Comparison of ENCODE assay signal across 8 cellular contexts in genomic region chrX:80810365-80810978, GRCh38. TPM values are rescaled to one million over a fixed set of nuclear protein-coding genes. Genes with fewer than 3 reads are reported as not detected.
A peak's percentile ranks its signal among the peaks of the same experiment; 100 is the strongest.
DNase-seq lines count a peak whose midpoint lies in the region; ATAC-seq lines count a peak whose summit lies in the region.

No MANE protein-coding gene starts in this region.

- peak overlapping the region; percentile 95; the same call in 1 of the 2 replicates for H3K9ac ChIP-seq in iPS-20b (ENCODE audit: low read depth, low read length)
- H3K9ac ChIP-seq in subcutaneous abdominal adipose tissue (ENCODE audit: low read length in 5 of 5), result peak overlapping the region; percentile 21 to 74 (median 51)

- peaks cover 1% of the 10 kb centered on the region for H3K36me3 Mint-ChIP-seq in activated T-cell treated with anti-CD3 and anti-CD28 coated beads, Interleukin-2, amount 50 U/mL, for 4 hours (ENCODE audit: insufficient read depth)
- peaks cover 6% of the 10 kb centered on the region for H3K36me3 Mint-ChIP-seq in activated CD8-positive, alpha-beta T cell treated with anti-CD3 and anti-CD28 coated beads, Interleukin-2, amount 10 ng/mL, durations not matched to agents 7 days and 5 days (ENCODE audit: low read depth)

- H3K4me3 ChIP-seq in iPS-20b (ENCODE audit: low read length) (peak overlapping the region; percentile 83), subcutaneous abdominal adipose tissue (ENCODE audit: low read depth in 1 of 5, low read length in 5 of 5) (peak overlapping the region; percentile 65 to 83 (median 70))

- no peaks in the 10 kb centered on the region for H3K36me3 ChIP-seq in iPS-20b (ENCODE audit: insufficient read depth, low read depth, low read length)
- no peaks in the 10 kb centered on the region for H3K36me3 ChIP-seq in subcutaneous abdominal adipose tissue (ENCODE audit: control insufficient read depth in 5 of 5, insufficient read depth in 5 of 5, low read length in 5 of 5)

- H3K9me3 ChIP-seq in iPS-20b (ENCODE audit: insufficient read depth, low read depth, low read length) (no peaks in the 10 kb centered on the region), subcutaneous abdominal adipose tissue (ENCODE audit: control insufficient read depth in 5 of 5, low read length in 5 of 5) (no peaks in the 10 kb centered on the region)

- no peaks in the 10 kb centered on the region for H3K9me3 Mint-ChIP-seq in activated T-cell treated with anti-CD3 and anti-CD28 coated beads, Interleukin-2, amount 50 U/mL, for 4 hours
- no peaks in the 10 kb centered on the region for H3K9me3 Mint-ChIP-seq in activated CD8-positive, alpha-beta T cell treated with anti-CD3 and anti-CD28 coated beads, Interleukin-2, amount 10 ng/mL, durations not matched to agents 7 days and 5 days (ENCODE audit: insufficient read depth)

- POLR2A ChIA-PET in activated CD8-positive, alpha-beta T cell treated with anti-CD3 and anti-CD28 coated beads, Interleukin-2, amount 10 ng/mL, durations not matched to agents 7 days and 5 days (lab: Charles Lee), result interaction anchor here (2.2 kb wide), 1 partner anchor 392 kb away, joined by 6 read pairs; the partner anchor contains the start of gene SH3BGRL

- DNase-seq in activated T-cell treated with anti-CD3 and anti-CD28 coated beads, Interleukin-2, amount 50 U/mL, for 4 hours, result no peak
- no peak for DNase-seq in activated T-cell treated with anti-CD3 and anti-CD28 coated beads, Interleukin-2, amount 50 U/mL, for 1 hour
- no peak for DNase-seq in activated CD8-positive, alpha-beta T cell treated with anti-CD3 and anti-CD28 coated beads, Interleukin-2, amount 10 ng/mL, durations not matched to agents 7 days and 5 days
- no peak for DNase-seq in ecto neural progenitor cell (ENCODE audit: low spot score)
- no peak for DNase-seq in GM19240 (ENCODE audit: insufficient read length, low spot score)

- H3K4me1 ChIP-seq in iPS-20b (ENCODE audit: insufficient read depth, low read length), result no peaks in the 10 kb centered on the region; the same call in 1 of the 2 replicates
- peaks cover 0 to 11% (median 4%) of the 10 kb centered on the region in 5 donors for H3K4me1 ChIP-seq in subcutaneous abdominal adipose tissue (ENCODE audit: control insufficient read depth in 5 of 5, insufficient read depth in 5 of 5, low read length in 5 of 5)

- no peak for ATAC-seq in activated T-cell treated with anti-CD3 and anti-CD28 coated beads, Interleukin-2, amount 50 U/mL, for 4 hours
- no peak for ATAC-seq in activated CD8-positive, alpha-beta T cell treated with anti-CD3 and anti-CD28 coated beads, Interleukin-2, amount 10 ng/mL, durations not matched to agents 7 days and 5 days
- no peak for ATAC-seq in GM21825 (IDR thresholded peaks at IDR 0.05; ENCODE audit: unreplicated experiment)

- no peaks in the 10 kb centered on the region for H3K27me3 Mint-ChIP-seq in activated T-cell treated with anti-CD3 and anti-CD28 coated beads, Interleukin-2, amount 50 U/mL, for 4 hours (ENCODE audit: low read depth)
- no peaks in the 10 kb centered on the region for H3K27me3 Mint-ChIP-seq in activated CD8-positive, alpha-beta T cell treated with anti-CD3 and anti-CD28 coated beads, Interleukin-2, amount 10 ng/mL, durations not matched to agents 7 days and 5 days (ENCODE audit: low read depth)

- peak overlapping the region; percentile 90 for H3K4me3 Mint-ChIP-seq in activated T-cell treated with anti-CD3 and anti-CD28 coated beads, Interleukin-2, amount 50 U/mL, for 4 hours
- peak overlapping the region; percentile 87 for H3K4me3 Mint-ChIP-seq in activated CD8-positive, alpha-beta T cell treated with anti-CD3 and anti-CD28 coated beads, Interleukin-2, amount 10 ng/mL, durations not matched to agents 7 days and 5 days

- peak overlapping the region; percentile 38 for H3K27ac ChIP-seq in iPS-20b (ENCODE audit: low read length)
- peak overlapping the region; percentile 77 for H3K27ac ChIP-seq in subcutaneous abdominal adipose tissue (ENCODE audit: low read depth, low read length)

- CTCF ChIA-PET in activated CD8-positive, alpha-beta T cell treated with anti-CD3 and anti-CD28 coated beads, Interleukin-2, amount 10 ng/mL, durations not matched to agents 7 days and 5 days (lab: Charles Lee), result no interaction called here

- H3K4me1 Mint-ChIP-seq in activated T-cell treated with anti-CD3 and anti-CD28 coated beads, Interleukin-2, amount 50 U/mL, for 4 hours (ENCODE audit: low read depth), result peaks cover 23% of the 10 kb centered on the region
- peaks cover 27% of the 10 kb centered on the region for H3K4me1 Mint-ChIP-seq in activated CD8-positive, alpha-beta T cell treated with anti-CD3 and anti-CD28 coated beads, Interleukin-2, amount 10 ng/mL, durations not matched to agents 7 days and 5 days (ENCODE audit: low read depth)

- H3K27me3 ChIP-seq in iPS-20b (ENCODE audit: insufficient read depth, low read length) (no peaks in the 10 kb centered on the region), subcutaneous abdominal adipose tissue (ENCODE audit: control insufficient read depth in 5 of 5, insufficient read depth in 4 of 5, low read length in 5 of 5) (peaks cover 0 to 2% (median 0%) of the 10 kb centered on the region in 5 donors)

- H3K27ac Mint-ChIP-seq in activated CD8-positive, alpha-beta T cell treated with anti-CD3 and anti-CD28 coated beads, Interleukin-2, amount 10 ng/mL, durations not matched to agents 7 days and 5 days, result no peak overlapping the region

RNA-seq across cellular contexts. Expression of gene BRWD3, which starts 0.8 kb away (rescaled TPM):
- 1 to 10 TPM; 8.1 to 9.9 (median 9.1) TPM for total RNA-seq in activated T-cell treated with anti-CD3 and anti-CD28 coated beads, Interleukin-2, amount 50 U/mL, for 4 hours
- 10 to 100 TPM; 20.5 to 21.9 TPM for total RNA-seq in activated CD8-positive, alpha-beta T cell treated with anti-CD3 and anti-CD28 coated beads, Interleukin-2, amount 10 ng/mL, durations not matched to agents 7 days and 5 days
